In the genomic region with DNA sequence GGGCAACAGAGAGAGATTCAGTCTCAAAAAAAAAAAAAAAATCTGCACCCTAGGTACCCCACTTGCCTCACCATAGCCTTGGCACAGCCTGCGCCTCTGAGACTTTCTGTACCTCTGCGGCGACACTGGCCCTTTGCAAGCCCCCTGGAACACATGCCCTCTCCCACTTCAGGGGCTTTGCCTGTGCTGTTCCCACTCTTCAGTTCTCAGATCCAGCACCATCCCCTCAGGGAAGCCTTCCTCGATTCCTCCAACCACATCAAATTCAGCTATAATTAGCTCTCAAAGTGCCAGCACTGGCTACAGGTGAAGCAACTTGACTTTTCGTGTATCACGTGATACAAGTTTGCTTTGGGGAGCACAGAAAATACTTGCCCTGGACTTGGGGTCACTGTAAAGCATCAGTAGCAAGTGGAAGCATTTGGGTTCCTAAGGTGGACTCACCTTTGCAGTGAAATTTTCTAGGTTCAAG, we compare ENCODE assay signal across 8 cellular contexts. TPM values are rescaled to one million over a fixed set of nuclear protein-coding genes. Genes with fewer than 3 reads are reported as not detected.
DNase-seq lines count a peak whose midpoint lies in the region; ATAC-seq, FAIRE-seq and TF ChIP-seq lines count a peak whose summit lies in the region.

No MANE protein-coding gene starts in this region.

- peak overlapping the region; percentile 76 for H3K9ac ChIP-seq in HepG2 (ENCODE audit: insufficient read depth, low read depth, low read length)

- H3K79me2 ChIP-seq in HepG2 (ENCODE audit: insufficient read depth, low read length), result peaks cover 46% of the 10 kb centered on the region

- WGBS in HepG2 (ENCODE audit: low lambda C conversion rate), result 39% methylated on average over 6 of the region's 6 CpGs
- WGBS in thyroid gland, 2 donors, result 53 to 55% methylated on average over 6 of the region's 6 CpGs

- H3K4me3 ChIP-seq in HepG2 (replicated peaks in 1 of 3; ENCODE audit: insufficient read depth in 1 of 3, low read depth in 2 of 3, low read length in 3 of 3) (peak overlapping the region; percentile 65 to 94 (median 78)), thyroid gland (replicated peaks in 1 of 3) (peak overlapping the region in 1 of 3 donors; percentile 34)

- TF ChIP-seq EP300 in HepG2 (IDR thresholded peaks at IDR 0.05; ENCODE audit: low read depth in 2 of 2, low read length in 2 of 2) (no peak), HepG2 (CRISPR knock-in tag; IDR thresholded peaks at IDR 0.05; ENCODE audit: borderline replicate concordance) (no peak)

- in situ Hi-C loops in HepG2 (cut with HindIII; ENCODE audit: extremely low pct_ligation_motif_present, low pct_unique_long_range_greater_than_20kb), result loop anchor here (10.0 kb wide), 1 partner anchor 470 kb away; no protein-coding TSS in a partner anchor

- TF ChIP-seq RAD21 in HepG2 (CRISPR knock-in tag; IDR thresholded peaks at IDR 0.05), result no peak

- no peaks in the 10 kb centered on the region for H3K9me3 ChIP-seq in HepG2 (ENCODE audit: low read length)
- no peaks in the 10 kb centered on the region for H3K9me3 ChIP-seq in thyroid gland

- H3K27me3 ChIP-seq in HepG2 (ENCODE audit: control insufficient read depth in 1 of 2, insufficient read depth in 2 of 2, low read length in 2 of 2) (no peaks in the 10 kb centered on the region; a peak in 1 of 5 replicates), thyroid gland (no peaks in the 10 kb centered on the region)

- H2AFZ ChIP-seq in HepG2 (ENCODE audit: low read length), result peak overlapping the region; percentile 94

- TF ChIP-seq POLR2A in HepG2 (IDR thresholded peaks at IDR 0.05; ENCODE audit: insufficient read depth in 1 of 2, low read depth in 2 of 2, low read length in 2 of 2) (no peak), thyroid gland (IDR thresholded peaks at IDR 0.05) (no peak)

- POLR2A ChIA-PET in HepG2 (lab: Yijun Ruan, JAX), result interaction anchor here (0.6 to 5.8 kb wide), 36 partner anchors 9 to 843 kb away, joined by 3 to 91 read pairs (median 4); partner anchors contain the start of genes CEBPB, DPM1, MOCS3 and PEDS1

- peak; percentile 5 for DNase-seq in activated CD8-positive, alpha-beta memory T cell treated with anti-CD3 and anti-CD28 coated beads, Interleukin-2, amount 50 U/mL, for 4 hours
- DNase-seq in activated CD8-positive, alpha-beta memory T cell treated with anti-CD3 and anti-CD28 coated beads for 24 hours, result no peak
- no peak for DNase-seq in HepG2 (ENCODE audit: low spot score)
- DNase-seq in thyroid gland, result no peak
- no peak for DNase-seq in SW480 (ENCODE audit: low spot score)
- no peak for DNase-seq in NOMO-1 treated with dmso at 0.1 percent for 144 hours (lab: John Stamatoyannopoulos, UW; ENCODE audit: unreplicated experiment)
- DNase-seq in effector CD4-positive, alpha-beta T cell, result no peak

- H3K4me1 ChIP-seq in HepG2 (ENCODE audit: insufficient read depth, low read length) (peaks cover 57% of the 10 kb centered on the region), thyroid gland (peaks cover 41 to 46% of the 10 kb centered on the region in 2 donors)

- FAIRE-seq in HepG2 (lab: Jason Lieb, UNC), result no peak

- intact Hi-C loops in HepG2 (cut with micrococcal nuclease; ENCODE audit: unreplicated experiment), result no loop called here
- intact Hi-C loops in thyroid gland (cut with DNase I), result no loop called here

- no TSS peak for BruUV-seq in HepG2 (replicated peaks; lab: Mats Ljungman, UMichigan)

- H3K27ac ChIP-seq in angular gyrus (ENCODE audit: low read depth, low read length), result peak overlapping the region; percentile 76
- peak overlapping the region; percentile 37 for H3K27ac ChIP-seq in HepG2 (ENCODE audit: extremely low read length, insufficient read depth, low read length)
- peak overlapping the region in 2 of 3 donors; percentile 61 to 66 for H3K27ac ChIP-seq in thyroid gland

- CTCF ChIA-PET in HepG2 (lab: Yijun Ruan, JAX; ENCODE audit: low intra/inter-chr PET ratio, low total read pairs), result no interaction called here

- H3K36me3 ChIP-seq in HepG2 (replicated peaks in 1 of 2; ENCODE audit: control insufficient read depth in 1 of 2, insufficient read depth in 2 of 2, low read length in 2 of 2), result no peaks in the 10 kb centered on the region; a peak in 1 of 5 replicates
- no peaks in the 10 kb centered on the region for H3K36me3 ChIP-seq in thyroid gland

- H4K20me1 ChIP-seq in HepG2 (ENCODE audit: insufficient read depth, low read length), result peaks cover 25% of the 10 kb centered on the region

- H3K4me2 ChIP-seq in HepG2 (ENCODE audit: low read depth, low read length), result peak overlapping the region; percentile 92

- no peak; the same call in 2 of the 3 replicates for ATAC-seq in HepG2

- TF ChIP-seq CTCF in HepG2 (CRISPR knock-in tag; IDR thresholded peaks at IDR 0.05), result no peak
- no peak for TF ChIP-seq CTCF in thyroid gland (IDR thresholded peaks at IDR 0.05)

TF ChIP-seq in HepG2, 621 proteins besides CTCF, POLR2A, EP300 and RAD21 (continues in another document):
- no peak for TF ChIP-seq ZNF615 (CRISPR knock-in tag; IDR thresholded peaks at IDR 0.05; ENCODE audit: borderline replicate concordance)
- peak; percentile 12; the same call in 1 of the 2 replicates for TF ChIP-seq LCORL (IDR thresholded peaks at IDR 0.05)
- no peak for TF ChIP-seq LCORL (CRISPR knock-in tag; IDR thresholded peaks at IDR 0.05)
- TF ChIP-seq ISX (CRISPR knock-in tag; conservative IDR thresholded peaks at IDR 0.05), result no peak
- TF ChIP-seq TBP (CRISPR knock-in tag; IDR thresholded peaks at IDR 0.05), result 0 out of 2 replicates have a peak, but pooled peaks have one; percentile 20
- TF ChIP-seq CENPX (CRISPR knock-in tag; IDR thresholded peaks at IDR 0.05), result no peak
- TF ChIP-seq MZF1 (CRISPR knock-in tag; IDR thresholded peaks at IDR 0.05; ENCODE audit: borderline replicate concordance), result peak; percentile 62; the same call in 1 of the 2 replicates

RNA-seq across cellular contexts. Expression of gene UBE2V1, which starts 2.1 kb away (rescaled TPM):
- total RNA-seq in HepG2 (2016; rRNA removed; fragmentation: Illumina TruSeq; extraction: Trizol) (81.3 and 85.1 TPM in 2 replicates), thyroid gland (100 to 1,000 TPM in 1 of 4 donors, 10 to 100 TPM in 3; 77.3 to 110 (median 92.3) TPM)
- total RNA-seq in HepG2 (2016; cell fraction: cytosol; rRNA removed; fragmentation: Illumina TruSeq; extraction: Trizol; ENCODE audit: low read depth), result 39.8 and 41.0 TPM in 2 replicates
- 75.7 and 82.4 TPM in 2 replicates for total RNA-seq in HepG2 (2016; cell fraction: insoluble cytoplasmic fraction; rRNA removed; fragmentation: Illumina TruSeq; extraction: Trizol)
- total RNA-seq in HepG2 (2016; cell fraction: membrane; rRNA removed; fragmentation: Illumina TruSeq; extraction: Trizol), result 77.9 and 85.1 TPM in 2 replicates
- 90.9 and 96.1 TPM in 2 replicates for total RNA-seq in HepG2 (2016; cell fraction: nucleus; rRNA removed; fragmentation: Illumina TruSeq; extraction: Trizol)
- 102 and 132 TPM in 2 replicates for polyA plus RNA-seq in HepG2 (2011; rRNA removed)
- polyA plus RNA-seq in HepG2 (2011; cell fraction: cytosol; rRNA removed), result 86.6 and 115 TPM in 2 replicates
- polyA plus RNA-seq in HepG2 (2011; cell fraction: nucleus; rRNA removed), result 112 and 127 TPM in 2 replicates
- 131 and 175 TPM in 2 replicates for polyA plus RNA-seq in HepG2 (2012)
- 88.5 and 88.7 TPM in 2 replicates for polyA plus RNA-seq in HepG2 (2016; cell fraction: cytosol; fragmentation: Illumina TruSeq; extraction: Trizol; ENCODE audit: low read depth)
- 203 and 260 TPM in 2 replicates for polyA plus RNA-seq in HepG2 (2016; cell fraction: insoluble cytoplasmic fraction; fragmentation: Illumina TruSeq; extraction: Trizol; ENCODE audit: low read depth)
- polyA plus RNA-seq in HepG2 (2016; cell fraction: membrane; fragmentation: Illumina TruSeq; extraction: Trizol; ENCODE audit: low read depth), result 179 and 185 TPM in 2 replicates
- 152 and 171 TPM in 2 replicates for polyA plus RNA-seq in HepG2 (2016; cell fraction: nucleus; fragmentation: Illumina TruSeq; extraction: Trizol; ENCODE audit: insufficient read depth, low read depth)
- 54.3 and 62.1 TPM in 2 replicates for polyA minus RNA-seq in HepG2 (2011; rRNA and poly(A)+ RNA removed; ENCODE audit: low replicate concordance)
- 50.5 and 51.3 TPM in 2 replicates for polyA minus RNA-seq in HepG2 (2011; cell fraction: cytosol; rRNA and poly(A)+ RNA removed)
- polyA minus RNA-seq in HepG2 (2011; cell fraction: nucleus; rRNA and poly(A)+ RNA removed), result 273 and 299 TPM in 2 replicates

RNA-seq across cellular contexts. Expression of gene PEDS1, which starts 38.4 kb away (rescaled TPM):
- total RNA-seq in HepG2 (2016; rRNA removed; fragmentation: Illumina TruSeq; extraction: Trizol) (21.4 and 30.5 TPM in 2 replicates), thyroid gland (10 to 100 TPM; 15.8 to 22.7 (median 19.7) TPM)
- total RNA-seq in HepG2 (2016; cell fraction: cytosol; rRNA removed; fragmentation: Illumina TruSeq; extraction: Trizol; ENCODE audit: low read depth), result 17.9 and 19.8 TPM in 2 replicates
- total RNA-seq in HepG2 (2016; cell fraction: insoluble cytoplasmic fraction; rRNA removed; fragmentation: Illumina TruSeq; extraction: Trizol), result 16.4 and 29.4 TPM in 2 replicates
- 40.2 and 46.0 TPM in 2 replicates for total RNA-seq in HepG2 (2016; cell fraction: membrane; rRNA removed; fragmentation: Illumina TruSeq; extraction: Trizol)
- total RNA-seq in HepG2 (2016; cell fraction: nucleus; rRNA removed; fragmentation: Illumina TruSeq; extraction: Trizol), result 19.8 and 24.1 TPM in 2 replicates
- polyA plus RNA-seq in HepG2 (2011; rRNA removed), result 93.9 and 105 TPM in 2 replicates
- 58.6 and 81.5 TPM in 2 replicates for polyA plus RNA-seq in HepG2 (2011; cell fraction: cytosol; rRNA removed)
- 45.3 and 46.9 TPM in 2 replicates for polyA plus RNA-seq in HepG2 (2011; cell fraction: nucleus; rRNA removed)
- 29.0 and 44.1 TPM in 2 replicates for polyA plus RNA-seq in HepG2 (2012)
- 31.6 and 35.7 TPM in 2 replicates for polyA plus RNA-seq in HepG2 (2016; cell fraction: cytosol; fragmentation: Illumina TruSeq; extraction: Trizol; ENCODE audit: low read depth)
- polyA plus RNA-seq in HepG2 (2016; cell fraction: insoluble cytoplasmic fraction; fragmentation: Illumina TruSeq; extraction: Trizol; ENCODE audit: low read depth), result 33.1 and 37.1 TPM in 2 replicates
- polyA plus RNA-seq in HepG2 (2016; cell fraction: membrane; fragmentation: Illumina TruSeq; extraction: Trizol; ENCODE audit: low read depth), result 65.7 and 67.3 TPM in 2 replicates
- polyA plus RNA-seq in HepG2 (2016; cell fraction: nucleus; fragmentation: Illumina TruSeq; extraction: Trizol; ENCODE audit: insufficient read depth, low read depth), result 60.4 and 64.9 TPM in 2 replicates
- 171 and 190 TPM in 2 replicates for polyA minus RNA-seq in HepG2 (2011; rRNA and poly(A)+ RNA removed; ENCODE audit: low replicate concordance)
- 44.9 and 49.0 TPM in 2 replicates for polyA minus RNA-seq in HepG2 (2011; cell fraction: cytosol; rRNA and poly(A)+ RNA removed)
- polyA minus RNA-seq in HepG2 (2011; cell fraction: nucleus; rRNA and poly(A)+ RNA removed), result 12.5 and 14.5 TPM in 2 replicates
